In genomic region chr6:139600919-139601470, GRCh38 we compare ENCODE assay signal across 12 cellular contexts.
DNase-seq lines count a peak whose midpoint lies in the region; ATAC-seq and TF ChIP-seq lines count a peak whose summit lies in the region.
"Had no signal": no experiment of that assay in that cellular context is flagged by ENCODE, and none has a peak within 500 bp of the region (broad histone marks: within the 10 kb centered on the region; RNA-seq: fewer than 3 reads in every experiment).

No MANE protein-coding gene starts in this region.

- DNase-seq in GM06990 (ENCODE audit: extremely low read depth, insufficient read length), result peak; percentile 27
- DNase-seq in DMS 273 (lab: John Stamatoyannopoulos, UW; ENCODE audit: unreplicated experiment), result no peak
- DNase-seq in CD1c-positive myeloid dendritic cell (ENCODE audit: extremely low spot score), result no peak
- DNase-seq in KBM-7, result no peak
- no peak for DNase-seq in epidermal melanocyte (ENCODE audit: insufficient read length, low spot score)
- DNase-seq: BE2C; dermis blood vessel endothelial cell; NCI-H1417; stimulated activated CD4-positive, alpha-beta T cell treated with anti-CD3 and anti-CD28 coated beads, Interleukin-2, amount 100 ng/mL, for 24 hours had no signal

- in situ Hi-C loops in KBM-7 (cut with MboI; ENCODE audit: low pct_unique_long_range_greater_than_20kb, low sequenced_read_pairs), result no loop called here

- ATAC-seq in GM19025 (IDR thresholded peaks at IDR 0.05; ENCODE audit: low read depth, unreplicated experiment) (peak; percentile 97), HG02678 (IDR thresholded peaks at IDR 0.05; ENCODE audit: unreplicated experiment) (peak; percentile 98), HG03558 (IDR thresholded peaks at IDR 0.05; ENCODE audit: extremely low read depth, unreplicated experiment) (peak; percentile 98)

- no peak overlapping the region for H3K4me3 ChIP-seq in GM06990 (replicated peaks; ENCODE audit: low read depth, low read length)

- no peaks in the 10 kb centered on the region for H3K27me3 ChIP-seq in GM06990 (replicated peaks; ENCODE audit: control insufficient read depth, insufficient read depth, low read length)
- H3K27me3 ChIP-seq: BE2C had no signal

- no peak for TF ChIP-seq CTCF in GM06990 (IDR thresholded peaks at IDR 0.05; ENCODE audit: insufficient read depth, low read length, poor library complexity, severe bottlenecking)

- H3K36me3 ChIP-seq in GM06990 (ENCODE audit: control insufficient read depth, insufficient read depth, low read length), result no peaks in the 10 kb centered on the region
- H3K36me3 ChIP-seq: BE2C had no signal
